ENCODE assay signal across 8 cellular contexts in the genomic region with DNA sequence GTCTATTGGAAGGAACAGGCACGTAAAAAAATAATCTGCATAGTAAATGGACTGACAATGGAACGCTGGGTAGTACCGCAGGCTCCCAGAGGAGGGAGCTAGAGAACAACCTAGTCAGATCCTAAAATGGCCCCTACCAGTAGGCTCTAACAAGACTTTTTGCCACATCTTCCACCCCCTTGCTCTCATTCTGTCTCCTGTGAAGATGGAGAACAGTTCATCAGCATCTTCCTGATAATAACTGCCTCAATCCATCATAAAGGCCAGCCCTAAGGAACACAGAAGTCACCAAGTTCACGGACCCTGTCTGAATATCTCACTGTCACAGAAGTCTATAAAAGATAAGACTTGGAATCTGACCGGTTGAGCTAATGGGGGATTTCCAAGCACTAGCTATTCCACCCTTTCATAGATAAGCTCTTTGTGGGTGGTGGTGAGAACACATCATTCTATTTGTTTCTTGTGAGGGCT.
DNase-seq lines count a peak whose midpoint lies in the region; ATAC-seq and TF ChIP-seq lines count a peak whose summit lies in the region.

No MANE protein-coding gene starts in this region.

- H3K4me1 ChIP-seq in psoas muscle, result peaks cover 6% of the 10 kb centered on the region

- no peak overlapping the region for H3K4me3 ChIP-seq in psoas muscle

- H3K4me3 Mint-ChIP-seq in glutamatergic neuron (ENCODE audit: unreplicated experiment), result no peak overlapping the region

- H3K4me1 Mint-ChIP-seq in glutamatergic neuron (ENCODE audit: low read depth, unreplicated experiment), result peaks cover 37% of the 10 kb centered on the region

- H3K36me3 Mint-ChIP-seq in glutamatergic neuron (ENCODE audit: unreplicated experiment), result no peaks in the 10 kb centered on the region

- H3K27me3 Mint-ChIP-seq in glutamatergic neuron (ENCODE audit: unreplicated experiment), result peaks cover 8% of the 10 kb centered on the region

- ATAC-seq in GM21447 (IDR thresholded peaks at IDR 0.05; ENCODE audit: unreplicated experiment) (peak; percentile 63), psoas muscle (peak; percentile 47 to 71 (median 62)), HG02870 (IDR thresholded peaks at IDR 0.05; ENCODE audit: unreplicated experiment) (no peak)

- H3K27me3 ChIP-seq in psoas muscle (ENCODE audit: insufficient read depth in 3 of 3, low read length in 2 of 3), result peaks cover 0 to 3% (median 0%) of the 10 kb centered on the region in 3 donors

- H3K27ac ChIP-seq in psoas muscle, result no peak overlapping the region

- no peaks in the 10 kb centered on the region for H3K36me3 ChIP-seq in psoas muscle (ENCODE audit: insufficient read depth in 1 of 2, low read depth in 1 of 2)

- H3K9me3 Mint-ChIP-seq in glutamatergic neuron (ENCODE audit: unreplicated experiment), result peaks cover 15% of the 10 kb centered on the region

- WGBS in psoas muscle, 3 donors, result 23 to 34% (median 31%) methylated on average over 5 of the region's 5 CpGs

- H3K27ac Mint-ChIP-seq in glutamatergic neuron (ENCODE audit: unreplicated experiment), result peak overlapping the region; percentile 14

- H3K9me3 ChIP-seq in psoas muscle, result no peaks in the 10 kb centered on the region

- peak; percentile 89 for TF ChIP-seq CTCF in LNCAP (IDR thresholded peaks at IDR 0.05)
- peak; percentile 86 for TF ChIP-seq CTCF in glutamatergic neuron (IDR thresholded peaks at IDR 0.05; ENCODE audit: partially characterized antibody, unreplicated experiment)
- peak; percentile 59 for TF ChIP-seq CTCF in psoas muscle (IDR thresholded peaks at IDR 0.05)

- intact Hi-C loops in psoas muscle (cut with DNase I), result loop anchor here (5.0 to 10.0 kb wide), 3 partner anchors 133 to 268 kb away; no protein-coding TSS in a partner anchor

- DNase-seq in DMS 273 treated with DMSO at 0.1 percent for 48 hours (lab: John Stamatoyannopoulos, UW), result peak; percentile 80
- peak; percentile 70 for DNase-seq in SHP77 treated with DMSO at 0.1 percent for 48 hours (lab: John Stamatoyannopoulos, UW)
- peak; percentile 32 for DNase-seq in activated T-helper 9 cell treated with anti-CD3 and anti-CD28 coated beads, Interleukin-2, amount 50 U/mL, for 16 hours (ENCODE audit: low read depth)
- peak; percentile 84 for DNase-seq in glutamatergic neuron
- peak; percentile 46 to 66 for DNase-seq in psoas muscle

Comparison
In these comparisons a context has a peak if more than half of its experiments do, and no peak if none do; other contexts are left out.
1. DNase-seq: peak in every context shown above with its lines; median percentile 84 in glutamatergic neuron; 80 in DMS 273 treated with DMSO at 0.1 percent for 48 hours; 70 in SHP77 treated with DMSO at 0.1 percent for 48 hours; 56 in psoas muscle; 32 in activated T-helper 9 cell treated with anti-CD3 and anti-CD28 coated beads, Interleukin-2, amount 50 U/mL, for 16 hours.